ENCODE assay signal across 8 cellular contexts in the genomic region with DNA sequence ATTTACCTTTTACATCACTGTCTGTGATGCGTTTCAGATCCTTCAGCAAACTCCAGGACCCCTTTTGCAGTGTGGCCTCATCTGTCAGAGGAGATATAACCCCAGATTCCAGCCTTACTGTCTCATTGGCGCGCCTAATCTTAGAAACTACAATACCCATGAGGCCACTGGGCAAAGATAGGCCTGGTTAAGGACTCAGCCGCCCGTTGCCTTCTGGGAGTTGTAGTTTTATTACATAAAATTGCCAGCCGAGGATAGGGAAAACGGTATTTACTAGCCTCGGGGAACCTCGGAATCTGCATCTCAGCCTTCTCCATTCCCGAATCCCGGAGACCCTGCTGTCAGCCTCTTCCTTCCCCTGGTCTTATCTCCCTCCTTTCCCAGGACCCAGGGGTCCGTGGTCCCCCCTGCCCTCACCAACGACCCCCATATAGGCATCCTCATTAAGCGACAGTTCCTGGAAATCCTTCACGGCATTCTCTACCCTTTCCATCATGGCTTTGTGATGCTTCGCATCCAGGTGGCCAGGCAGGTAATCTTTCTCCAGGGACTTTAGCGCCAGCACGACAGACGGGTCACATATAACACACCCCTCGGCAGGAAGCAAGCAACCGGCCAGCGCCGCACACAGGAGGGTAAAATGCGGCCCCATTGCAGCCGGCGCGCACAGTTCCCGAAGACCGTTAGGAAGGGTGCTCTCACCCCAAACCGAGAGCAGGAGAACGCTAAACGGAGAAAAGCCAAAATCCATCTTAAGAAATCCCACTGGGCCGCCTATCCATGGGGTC. TPM values are rescaled to one million over a fixed set of nuclear protein-coding genes. Genes with fewer than 3 reads are reported as not detected.
A peak's percentile ranks its signal among the peaks of the same experiment; 100 is the strongest.
DNase-seq lines count a peak whose midpoint lies in the region; ATAC-seq, FAIRE-seq and TF ChIP-seq lines count a peak whose summit lies in the region.

No MANE protein-coding gene starts in this region.

- no peak overlapping the region for H3K4me3 ChIP-seq in fibroblast of pulmonary artery (replicated peaks; ENCODE audit: low read depth, low read length)
- H3K4me3 ChIP-seq in esophagus squamous epithelium: no peak overlapping the region

- intact Hi-C loops in activated CD8-positive, alpha-beta T cell treated with anti-CD3 and anti-CD28 coated beads for 36 hours (cut with micrococcal nuclease): loop anchor here (10.0 kb wide), 1 partner anchor 101 kb away; a partner anchor contains a TSS
- intact Hi-C loops in posterior cingulate gyrus (cut with DNase I) (no loop called here), esophagus squamous epithelium (cut with DNase I) (no loop called here)

- H3K27me3 Mint-ChIP-seq in activated CD8-positive, alpha-beta T cell treated with anti-CD3 and anti-CD28 coated beads for 36 hours: peaks cover 14% of the 10 kb centered on the region

- H3K9me3 Mint-ChIP-seq in activated CD8-positive, alpha-beta T cell treated with anti-CD3 and anti-CD28 coated beads for 36 hours: no peaks in the 10 kb centered on the region

- no peaks in the 10 kb centered on the region for H3K9me3 ChIP-seq in esophagus squamous epithelium

- no peaks in the 10 kb centered on the region for H3K36me3 Mint-ChIP-seq in activated CD8-positive, alpha-beta T cell treated with anti-CD3 and anti-CD28 coated beads for 36 hours (ENCODE audit: low read depth)

- no peak overlapping the region for H3K27ac Mint-ChIP-seq in activated CD8-positive, alpha-beta T cell treated with anti-CD3 and anti-CD28 coated beads for 36 hours

- peak; percentile 52 for FAIRE-seq in GM18507 (lab: Jason Lieb, UNC)

- peak; percentile 70 for ATAC-seq in activated CD8-positive, alpha-beta T cell treated with anti-CD3 and anti-CD28 coated beads for 36 hours
- ATAC-seq in HG03460 (IDR thresholded peaks at IDR 0.05; ENCODE audit: unreplicated experiment): no peak

- CTCF ChIA-PET in activated CD8-positive, alpha-beta T cell treated with anti-CD3 and anti-CD28 coated beads for 36 hours (lab: Charles Lee): interaction anchor here (0.7 to 1.4 kb wide), 2 partner anchors 10 to 50 kb away, joined by 3 read pairs; no protein-coding TSS in a partner anchor

- H3K4me3 Mint-ChIP-seq in activated CD8-positive, alpha-beta T cell treated with anti-CD3 and anti-CD28 coated beads for 36 hours: no peak overlapping the region

- no peak for TF ChIP-seq CTCF in activated CD8-positive, alpha-beta T cell treated with anti-CD3 and anti-CD28 coated beads for 36 hours (IDR thresholded peaks at IDR 0.05)
- TF ChIP-seq CTCF in fibroblast of pulmonary artery (IDR thresholded peaks at IDR 0.05; ENCODE audit: low read length, missing control alignments): no peak
- no peak for TF ChIP-seq CTCF in esophagus squamous epithelium (IDR thresholded peaks at IDR 0.05)

- 39% methylated on average over 26 to 27 of the region's 33 CpGs for WGBS in esophagus squamous epithelium, 2 donors

- peaks cover 0 to 16% (median 0%) of the 10 kb centered on the region in 4 donors for H3K27me3 ChIP-seq in esophagus squamous epithelium

- POLR2A ChIA-PET in activated CD8-positive, alpha-beta T cell treated with anti-CD3 and anti-CD28 coated beads for 36 hours (lab: Charles Lee): no interaction called here

- in situ Hi-C loops in ACHN (cut with HindIII; ENCODE audit: low pct_ligation_motif_present, low pct_unique_long_range_greater_than_20kb, low sequenced_read_pairs): no loop called here

- DNase-seq in ACHN (peak; percentile 40), GM18507 (ENCODE audit: extremely low spot score, insufficient read length, low read depth) (no peak), NCI-H748 (lab: John Stamatoyannopoulos, UW; ENCODE audit: unreplicated experiment) (peak; percentile 74), fibroblast of pulmonary artery (ENCODE audit: low read depth) (peak; percentile 72), posterior cingulate gyrus (peak in 9 of 10 donors; percentile 42 to 94 (median 67)), esophagus squamous epithelium (lab: John Stamatoyannopoulos, UW) (no peak)
- DNase-seq in activated CD8-positive, alpha-beta T cell treated with anti-CD3 and anti-CD28 coated beads for 36 hours: peak; percentile 75

- peaks cover 12% of the 10 kb centered on the region for H3K4me1 Mint-ChIP-seq in activated CD8-positive, alpha-beta T cell treated with anti-CD3 and anti-CD28 coated beads for 36 hours (ENCODE audit: low read depth)

- peaks cover 8 to 30% (median 13%) of the 10 kb centered on the region in 3 donors for H3K4me1 ChIP-seq in esophagus squamous epithelium

- peaks cover 0 to 38% (median 0%) of the 10 kb centered on the region in 3 donors for H3K36me3 ChIP-seq in esophagus squamous epithelium

- TF ChIP-seq POLR2A in esophagus squamous epithelium (IDR thresholded peaks at IDR 0.05): no peak

- H3K27ac ChIP-seq in esophagus squamous epithelium: no peak overlapping the region

RNA-seq across cellular contexts. Expression of a gene that starts 1.3 kb away (rescaled TPM):
- total RNA-seq in activated CD8-positive, alpha-beta T cell treated with anti-CD3 and anti-CD28 coated beads for 36 hours: not detected
- 10 to 100 TPM in 1 of 4 donors, 1 to 10 TPM in 2, not detected in 1; 2.3 to 56.0 (median 5.0) TPM for total RNA-seq in esophagus squamous epithelium

RNA-seq across cellular contexts. Expression of a gene that starts 5.0 kb away (rescaled TPM):
- 1 to 10 TPM in 1 of 2 experiments, under 1 TPM in 1; 0.72 to 1.2 TPM for total RNA-seq in activated CD8-positive, alpha-beta T cell treated with anti-CD3 and anti-CD28 coated beads for 36 hours
- 1 to 10 TPM; 4.0 to 9.6 (median 6.5) TPM for total RNA-seq in esophagus squamous epithelium

RNA-seq across cellular contexts. Expression of a gene that starts 7.0 kb away (rescaled TPM):
- total RNA-seq in activated CD8-positive, alpha-beta T cell treated with anti-CD3 and anti-CD28 coated beads for 36 hours: under 1 TPM; 0.09 to 0.11 TPM
- total RNA-seq in esophagus squamous epithelium: 1 to 10 TPM; 3.4 to 6.3 (median 4.8) TPM

RNA-seq across cellular contexts. Expression of a gene that starts 9.9 kb away (rescaled TPM):
- total RNA-seq in activated CD8-positive, alpha-beta T cell treated with anti-CD3 and anti-CD28 coated beads for 36 hours: not detected
- total RNA-seq in esophagus squamous epithelium: not detected

RNA-seq across cellular contexts. Expression of a gene that starts 25.9 kb away (rescaled TPM):
- 1 to 10 TPM in 1 of 2 experiments, under 1 TPM in 1; 0.56 to 1.0 TPM for total RNA-seq in activated CD8-positive, alpha-beta T cell treated with anti-CD3 and anti-CD28 coated beads for 36 hours
- 1 to 10 TPM in 1 of 4 donors, under 1 TPM in 1, not detected in 2; 0.57 to 2.0 TPM for total RNA-seq in esophagus squamous epithelium

Comparison
In these comparisons a context has a peak if more than half of its experiments do, and no peak if none do; other contexts are left out.
1. DNase-seq: peak in ACHN (single experiment), NCI-H748 (single experiment), activated CD8-positive, alpha-beta T cell treated with anti-CD3 and anti-CD28 coated beads for 36 hours (single experiment), fibroblast of pulmonary artery (single experiment) and posterior cingulate gyrus (9 of 10); none in GM18507 (single experiment) and esophagus squamous epithelium (single experiment).